In the genomic region with DNA sequence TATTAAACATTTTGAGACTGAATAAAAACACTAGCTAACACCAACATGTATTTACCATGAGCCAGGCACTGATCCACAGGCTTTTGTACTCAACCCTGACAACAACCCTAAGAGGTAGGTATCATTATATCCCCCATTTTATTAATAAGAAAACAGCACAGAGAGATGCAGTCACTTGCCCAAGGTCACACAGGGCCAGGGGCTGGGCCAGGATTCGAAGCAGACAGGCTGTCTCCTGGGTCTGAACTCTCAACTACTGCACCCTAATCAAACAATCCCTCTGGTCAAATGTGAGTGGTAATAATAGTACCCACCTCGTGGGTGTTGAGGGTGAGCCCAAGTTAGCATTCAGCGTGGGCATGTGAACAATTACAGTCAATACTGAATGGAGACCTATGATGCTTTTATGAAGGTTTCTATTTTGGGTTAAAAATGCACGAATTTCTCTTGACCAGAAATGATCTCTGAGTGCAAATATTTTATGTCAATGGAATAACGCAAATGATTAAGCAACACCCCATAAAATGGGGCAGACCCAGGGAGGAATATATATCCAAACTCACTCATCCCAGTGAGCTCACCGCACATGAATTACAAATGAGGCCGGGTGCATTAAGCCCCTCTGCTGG, we compare ENCODE assay signal across 8 cellular contexts. TPM values are rescaled to one million over a fixed set of nuclear protein-coding genes. Genes with fewer than 3 reads are reported as not detected.
DNase-seq lines count a peak whose midpoint lies in the region; ATAC-seq and TF ChIP-seq lines count a peak whose summit lies in the region.
"Not testable (repeated sequence)": the region's sequence is repeated elsewhere in the genome, so short reads cannot be mapped to it uniquely, and the experiment has no call there.

No MANE protein-coding gene starts in this region.

- not testable (repeated sequence) for H3K27me3 ChIP-seq in BLaER1; SU-DHL-6 (ENCODE audit: low read length)

- H3K9ac ChIP-seq in BLaER1: peak overlapping the region; percentile 85
- H3K9ac ChIP-seq in SU-DHL-6 (ENCODE audit: low read length): peak overlapping the region; percentile 88

- H3K4me2 ChIP-seq in BLaER1 (peak overlapping the region; percentile 91), SU-DHL-6 (ENCODE audit: low read depth, low read length, poor library complexity, severe bottlenecking) (peak overlapping the region; percentile 75)

- H3K4me1 ChIP-seq in BLaER1: not testable (repeated sequence)

- H3K36me3 ChIP-seq in BLaER1; SU-DHL-6 (ENCODE audit: low read length): not testable (repeated sequence)

- H3K9me3 Mint-ChIP-seq in activated naive CD8-positive, alpha-beta T cell treated with anti-CD3 and anti-CD28 coated beads for 36 hours; effector memory CD8-positive, alpha-beta T cell; natural killer cell; stimulated activated effector memory CD8-positive, alpha-beta T cell treated with anti-CD3 and anti-CD28 coated beads, Interleukin-12 subunit alpha, Interleukin-12 subunit beta, amount 100 ng/mL, for 72 hours: not testable (repeated sequence)

- intact Hi-C loops in natural killer cell (cut with micrococcal nuclease): loop anchor here (2.0 to 10.0 kb wide), 4 partner anchors 24 to 252 kb away; partner anchors contain the start of genes GLYR1, NAGPA, SEC14L5 and UBN1

- not testable (repeated sequence) for H3K9me3 ChIP-seq in BLaER1; SU-DHL-6 (ENCODE audit: insufficient read depth, low read length)

- H3K4me3 ChIP-seq in BLaER1: peak overlapping the region; percentile 79
- H3K4me3 ChIP-seq in HFF-Myc (replicated peaks; ENCODE audit: low read depth, low read length): peak overlapping the region; percentile 58
- peak overlapping the region; percentile 88 for H3K4me3 ChIP-seq in SU-DHL-6 (ENCODE audit: insufficient read depth, low read length, poor library complexity, severe bottlenecking)
- peak overlapping the region; percentile 71 for H3K4me3 ChIP-seq in iPS-11a (ENCODE audit: low read depth, low read length)

- peaks cover 24% of the 10 kb centered on the region for H3K4me1 Mint-ChIP-seq in activated naive CD8-positive, alpha-beta T cell treated with anti-CD3 and anti-CD28 coated beads for 36 hours
- peaks cover 16% of the 10 kb centered on the region in 2 donors for H3K4me1 Mint-ChIP-seq in effector memory CD8-positive, alpha-beta T cell (ENCODE audit: low read depth in 2 of 2)
- H3K4me1 Mint-ChIP-seq in natural killer cell: peaks cover 15 to 18% of the 10 kb centered on the region in 2 donors
- peaks cover 27% of the 10 kb centered on the region for H3K4me1 Mint-ChIP-seq in stimulated activated effector memory CD8-positive, alpha-beta T cell treated with anti-CD3 and anti-CD28 coated beads, Interleukin-12 subunit alpha, Interleukin-12 subunit beta, amount 100 ng/mL, for 72 hours

- H3K9me2 ChIP-seq in SU-DHL-6 (replicated peaks; ENCODE audit: insufficient read depth, low read length): not testable (repeated sequence)

- not testable (repeated sequence) for H3F3A ChIP-seq in SU-DHL-6 (ENCODE audit: insufficient read depth)

- not testable (repeated sequence) for H3K36me3 Mint-ChIP-seq in activated naive CD8-positive, alpha-beta T cell treated with anti-CD3 and anti-CD28 coated beads for 36 hours; natural killer cell
- H3K36me3 Mint-ChIP-seq in effector memory CD8-positive, alpha-beta T cell (ENCODE audit: insufficient read depth): peaks cover 12% of the 10 kb centered on the region
- peaks cover 16% of the 10 kb centered on the region for H3K36me3 Mint-ChIP-seq in stimulated activated effector memory CD8-positive, alpha-beta T cell treated with anti-CD3 and anti-CD28 coated beads, Interleukin-12 subunit alpha, Interleukin-12 subunit beta, amount 100 ng/mL, for 72 hours

- H3K27ac ChIP-seq in BLaER1: peak overlapping the region; percentile 78; the same call in 1 of the 2 replicates
- not testable (repeated sequence) for H3K27ac ChIP-seq in SU-DHL-6 (ENCODE audit: low read depth, low read length)

- not testable (repeated sequence) for DNase-seq in HFF-Myc (ENCODE audit: extremely low read depth, low read depth); activated naive CD8-positive, alpha-beta T cell treated with anti-CD3 and anti-CD28 coated beads for 36 hours; effector memory CD8-positive, alpha-beta T cell; natural killer cell; stimulated activated effector memory CD8-positive, alpha-beta T cell treated with anti-CD3 and anti-CD28 coated beads, Interleukin-12 subunit alpha, Interleukin-12 subunit beta, amount 100 ng/mL, for 72 hours (ENCODE audit: low spot score in 2 of 2)

- H3K79me2 ChIP-seq in SU-DHL-6 (ENCODE audit: insufficient read depth, low read length): not testable (repeated sequence)

- TF ChIP-seq CTCF in HFF-Myc (IDR thresholded peaks at IDR 0.05; ENCODE audit: low read depth, low read length, missing control alignments); SU-DHL-6 (IDR thresholded peaks at IDR 0.05; ENCODE audit: insufficient read depth, low read length, poor library complexity, severe bottlenecking); natural killer cell (IDR thresholded peaks at IDR 0.05): not testable (repeated sequence)

- not testable (repeated sequence) for H4K20me1 ChIP-seq in BLaER1; SU-DHL-6 (ENCODE audit: low read depth, low read length)

- peak overlapping the region; percentile 87 for H3K4me3 Mint-ChIP-seq in activated naive CD8-positive, alpha-beta T cell treated with anti-CD3 and anti-CD28 coated beads for 36 hours
- peak overlapping the region; percentile 91 to 92 for H3K4me3 Mint-ChIP-seq in effector memory CD8-positive, alpha-beta T cell
- peak overlapping the region; percentile 91 for H3K4me3 Mint-ChIP-seq in natural killer cell
- peak overlapping the region; percentile 83 for H3K4me3 Mint-ChIP-seq in stimulated activated effector memory CD8-positive, alpha-beta T cell treated with anti-CD3 and anti-CD28 coated beads, Interleukin-12 subunit alpha, Interleukin-12 subunit beta, amount 100 ng/mL, for 72 hours

- H3K27ac Mint-ChIP-seq in activated naive CD8-positive, alpha-beta T cell treated with anti-CD3 and anti-CD28 coated beads for 36 hours: peak overlapping the region; percentile 90
- peak overlapping the region; percentile 92 to 94 for H3K27ac Mint-ChIP-seq in effector memory CD8-positive, alpha-beta T cell
- peak overlapping the region; percentile 88 to 95 for H3K27ac Mint-ChIP-seq in natural killer cell
- H3K27ac Mint-ChIP-seq in stimulated activated effector memory CD8-positive, alpha-beta T cell treated with anti-CD3 and anti-CD28 coated beads, Interleukin-12 subunit alpha, Interleukin-12 subunit beta, amount 100 ng/mL, for 72 hours: peak overlapping the region; percentile 83

- not testable (repeated sequence) for ATAC-seq in effector memory CD8-positive, alpha-beta T cell (replicated peaks); natural killer cell; stimulated activated effector memory CD8-positive, alpha-beta T cell treated with anti-CD3 and anti-CD28 coated beads, Interleukin-12 subunit alpha, Interleukin-12 subunit beta, amount 100 ng/mL, for 72 hours

- H3K27me3 Mint-ChIP-seq in activated naive CD8-positive, alpha-beta T cell treated with anti-CD3 and anti-CD28 coated beads for 36 hours; effector memory CD8-positive, alpha-beta T cell; natural killer cell (ENCODE audit: low read depth in 2 of 2): not testable (repeated sequence)

- H2AFZ ChIP-seq in SU-DHL-6 (ENCODE audit: low read depth, low read length, severe bottlenecking): not testable (repeated sequence)

RNA-seq across cellular contexts. Expression of gene EEF2KMT, which starts 1.0 kb away (rescaled TPM):
- 10 to 100 TPM; 23.4 to 25.5 TPM for total RNA-seq in activated naive CD8-positive, alpha-beta T cell treated with anti-CD3 and anti-CD28 coated beads for 36 hours
- 1 to 10 TPM; 3.0 to 4.7 (median 3.7) TPM for total RNA-seq in natural killer cell

RNA-seq across cellular contexts. Expression of gene ALG1, which starts 24.9 kb away (rescaled TPM):
- 10 to 100 TPM; 36.1 to 36.8 TPM for total RNA-seq in activated naive CD8-positive, alpha-beta T cell treated with anti-CD3 and anti-CD28 coated beads for 36 hours
- total RNA-seq in natural killer cell: 10 to 100 TPM; 13.4 to 20.0 (median 17.4) TPM

RNA-seq across cellular contexts. Expression of gene C16orf89, which starts 30.8 kb away (rescaled TPM):
- total RNA-seq in activated naive CD8-positive, alpha-beta T cell treated with anti-CD3 and anti-CD28 coated beads for 36 hours: not detected
- not detected for total RNA-seq in natural killer cell

Comparison
In these comparisons a context has a peak if more than half of its experiments do, and no peak if none do; other contexts are left out.
1. RNA of gene EEF2KMT, which starts 1.0 kb away (total RNA-seq): 23.4 to 25.5 TPM in activated naive CD8-positive, alpha-beta T cell treated with anti-CD3 and anti-CD28 coated beads for 36 hours; 3.0 to 4.7 TPM in natural killer cell; every median in the first group is over 4 times any median in the second.
2. Peak in every context shown above with its lines, with median percentiles within 50 percentile points of each other: H3K4me3 ChIP-seq, H3K27ac Mint-ChIP-seq and H3K4me3 Mint-ChIP-seq.